Comparison of ENCODE assay signal across 8 cellular contexts in genomic region chr3:179347108-179347382, GRCh38. TPM values are rescaled to one million over a fixed set of nuclear protein-coding genes. Genes with fewer than 3 reads are reported as not detected.
DNase-seq lines count a peak whose midpoint lies in the region; ATAC-seq, FAIRE-seq and TF ChIP-seq lines count a peak whose summit lies in the region.

No MANE protein-coding gene starts in this region.

- H3K36me3 ChIP-seq in HUES48 (ENCODE audit: control insufficient read depth, insufficient read depth, low read length) (peaks cover 16% of the 10 kb centered on the region), adipocyte (ENCODE audit: control insufficient read depth, insufficient read depth, low read length, severe bottlenecking) (peaks cover 18% of the 10 kb centered on the region), keratinocyte (ENCODE audit: control insufficient read depth in 2 of 2, extremely low read depth in 1 of 2, insufficient read depth in 2 of 2, low read length in 2 of 2) (peaks cover 6 to 7% of the 10 kb centered on the region in 2 experiments), stomach smooth muscle (ENCODE audit: control insufficient read depth in 2 of 2, insufficient read depth in 2 of 2, low read length in 2 of 2) (peaks cover 0 to 5% of the 10 kb centered on the region in 2 donors)

- no peaks in the 10 kb centered on the region for H4K20me1 ChIP-seq in keratinocyte (ENCODE audit: control insufficient read depth, extremely low read depth, insufficient read depth, low read length)

- dilution Hi-C loops in keratinocyte (cut with MboI; ENCODE audit: extremely low pct_ligation_motif_present, low sequenced_read_pairs) = no loop called here

- peak overlapping the region; percentile 98 for H2AFZ ChIP-seq in keratinocyte (ENCODE audit: control insufficient read depth, low read length)

- H3K27ac ChIP-seq in HUES48 (ENCODE audit: low read depth, low read length) (no peak overlapping the region), keratinocyte (ENCODE audit: control insufficient read depth, insufficient read depth, low read length) (peak overlapping the region; percentile 59), stomach smooth muscle (ENCODE audit: low read length) (peak overlapping the region; percentile 68)

- ATAC-seq in GM19328 (IDR thresholded peaks at IDR 0.05; ENCODE audit: unreplicated experiment) = no peak
- ATAC-seq in HG02981 (IDR thresholded peaks at IDR 0.05; ENCODE audit: unreplicated experiment) = no peak

- no peak for TF ChIP-seq CTCF in keratinocyte (optimal IDR thresholded peaks at IDR 0.05 in 1 of 3, IDR thresholded peaks at IDR 0.05 in 1 of 3, conservative IDR thresholded peaks at IDR 0.05 in 1 of 3; ENCODE audit: extremely low read depth in 1 of 3, insufficient read depth in 2 of 3, low read length in 3 of 3)
- no peak for TF ChIP-seq CTCF in GM10266 (IDR thresholded peaks at IDR 0.05; ENCODE audit: control insufficient read depth, insufficient read depth, low read depth, missing control alignments)

- H3K4me3 ChIP-seq in HUES48 (ENCODE audit: low read depth, low read length) (peak overlapping the region; percentile 98), adipocyte (ENCODE audit: low read length) (peak overlapping the region; percentile 98), keratinocyte (ENCODE audit: control insufficient read depth in 2 of 3, extremely low read depth in 1 of 3, insufficient read depth in 2 of 3, low read depth in 1 of 3, low read length in 3 of 3) (peak overlapping the region; percentile 76 to 98 (median 84)), stomach smooth muscle (ENCODE audit: low read length in 2 of 2) (peak overlapping the region; percentile 92)

- no peak for FAIRE-seq in keratinocyte (lab: Jason Lieb, UNC)

- peaks cover 2% of the 10 kb centered on the region for H3K9me1 ChIP-seq in keratinocyte (ENCODE audit: control insufficient read depth, extremely low read depth, insufficient read depth, low read length)

- no peaks in the 10 kb centered on the region for H3K9me3 ChIP-seq in HUES48 (ENCODE audit: control insufficient read depth, insufficient read depth, low read length)
- no peaks in the 10 kb centered on the region for H3K9me3 ChIP-seq in adipocyte (ENCODE audit: control insufficient read depth, low read length)
- H3K9me3 ChIP-seq in keratinocyte (ENCODE audit: control insufficient read depth, low read depth, low read length) = no peaks in the 10 kb centered on the region
- no peaks in the 10 kb centered on the region for H3K9me3 ChIP-seq in stomach smooth muscle (ENCODE audit: control insufficient read depth in 2 of 2, low read length in 2 of 2)

- H3K79me2 ChIP-seq in keratinocyte (ENCODE audit: control insufficient read depth, insufficient read depth, low read length) = peaks cover 17% of the 10 kb centered on the region

- H3K4me2 ChIP-seq in keratinocyte (ENCODE audit: control insufficient read depth, extremely low read depth, insufficient read depth, low read depth, low read length) = peak overlapping the region; percentile 73

- no peak for DNase-seq in adipocyte (ENCODE audit: low read depth)
- no peak for DNase-seq in keratinocyte (ENCODE audit: low read depth, low spot score)
- no peak for DNase-seq in NCI-H1694 (lab: John Stamatoyannopoulos, UW)
- no peak for DNase-seq in GM10266 (ENCODE audit: extremely low spot score)

- H3K4me1 ChIP-seq in HUES48 (ENCODE audit: control insufficient read depth, insufficient read depth, low read length) (0 out of 2 replicates have a peak, but pooled peaks cover 4% of the 10 kb centered on the region), adipocyte (ENCODE audit: control insufficient read depth, insufficient read depth, low read length) (peaks cover 15% of the 10 kb centered on the region), keratinocyte (ENCODE audit: control insufficient read depth, extremely low read depth, insufficient read depth, low read length) (peaks cover 5% of the 10 kb centered on the region), stomach smooth muscle (ENCODE audit: control insufficient read depth, insufficient read depth, low read length) (peaks cover 2% of the 10 kb centered on the region)

- no peaks in the 10 kb centered on the region for H3K27me3 ChIP-seq in HUES48 (ENCODE audit: control insufficient read depth, insufficient read depth, low read length)
- H3K27me3 ChIP-seq in adipocyte (replicated peaks; ENCODE audit: control insufficient read depth, insufficient read depth, low read length) = no peaks in the 10 kb centered on the region
- no peaks in the 10 kb centered on the region for H3K27me3 ChIP-seq in keratinocyte (ENCODE audit: control insufficient read depth, extremely low read depth, insufficient read depth, low read length)
- H3K27me3 ChIP-seq in stomach smooth muscle (ENCODE audit: control insufficient read depth in 1 of 2, insufficient read depth in 2 of 2, low read length in 2 of 2) = no peaks in the 10 kb centered on the region

- H3K9ac ChIP-seq in HUES48 (ENCODE audit: low read depth, low read length) (no peak overlapping the region), adipocyte (ENCODE audit: low read length) (peak overlapping the region; percentile 92), keratinocyte (ENCODE audit: control insufficient read depth, extremely low read depth, insufficient read depth, low read length) (peak overlapping the region; percentile 76), stomach smooth muscle (ENCODE audit: low read length in 2 of 2) (peak overlapping the region in 1 of 2 donors; percentile 55)

RNA-seq across cellular contexts. Expression of gene MFN1, which starts 0.5 kb away (rescaled TPM):
- polyA plus RNA-seq in keratinocyte = 26.5 to 50.2 TPM (median 36.8 TPM) in 3 replicates
- polyA plus RNA-seq in keratinocyte (2011; ENCODE audit: low read depth) = 106 TPM
- polyA plus RNA-seq in keratinocyte (2011; cell fraction: cytosol; rRNA removed) = 21.1 and 36.4 TPM in 2 replicates
- 47.5 and 69.2 TPM in 2 replicates for polyA plus RNA-seq in keratinocyte (2011; cell fraction: nucleus; rRNA removed)
- 25.2 and 38.5 TPM in 2 replicates for polyA plus RNA-seq in keratinocyte (2012; ENCODE audit: low replicate concordance)
- 6.6 to 74.2 TPM (median 25.4 TPM) in 3 replicates for polyA minus RNA-seq in keratinocyte
- polyA minus RNA-seq in keratinocyte (2011; cell fraction: cytosol; rRNA and poly(A)+ RNA removed) = 24.7 TPM
- polyA minus RNA-seq in keratinocyte (2011; cell fraction: nucleus; rRNA and poly(A)+ RNA removed) = 30.7 and 75.5 TPM in 2 replicates

RNA-seq across cellular contexts. Expression of gene ZNF639, which starts 24.2 kb away (rescaled TPM):
- 7.6 to 15.8 TPM (median 14.9 TPM) in 3 replicates for polyA plus RNA-seq in keratinocyte
- polyA plus RNA-seq in keratinocyte (2011; ENCODE audit: low read depth) = 14.7 TPM
- 7.8 and 16.0 TPM in 2 replicates for polyA plus RNA-seq in keratinocyte (2011; cell fraction: cytosol; rRNA removed)
- 7.6 and 9.9 TPM in 2 replicates for polyA plus RNA-seq in keratinocyte (2011; cell fraction: nucleus; rRNA removed)
- 10.2 and 21.7 TPM in 2 replicates for polyA plus RNA-seq in keratinocyte (2012; ENCODE audit: low replicate concordance)
- polyA minus RNA-seq in keratinocyte = 4.9 to 15.1 TPM (median 5.5 TPM) in 3 replicates
- polyA minus RNA-seq in keratinocyte (2011; cell fraction: cytosol; rRNA and poly(A)+ RNA removed) = 10.0 TPM
- polyA minus RNA-seq in keratinocyte (2011; cell fraction: nucleus; rRNA and poly(A)+ RNA removed) = 3.5 and 7.2 TPM in 2 replicates
